In genomic region chr1:223556414-223557124, GRCh38 we compare ENCODE assay signal across 8 cellular contexts.
A peak's percentile ranks its signal among the peaks of the same experiment; 100 is the strongest.
DNase-seq lines count a peak whose midpoint lies in the region; ATAC-seq and TF ChIP-seq lines count a peak whose summit lies in the region.

No MANE protein-coding gene starts in this region.

- H3K4me1 Mint-ChIP-seq in mesothelial cell of epicardium: peaks cover 12% of the 10 kb centered on the region

- no peak overlapping the region for H3K27ac Mint-ChIP-seq in mesothelial cell of epicardium

- H3K4me3 Mint-ChIP-seq in mesothelial cell of epicardium: no peak overlapping the region

- H3K36me3 Mint-ChIP-seq in mesothelial cell of epicardium: no peaks in the 10 kb centered on the region

- peak; percentile 73 for DNase-seq in COLO829 (ENCODE audit: low spot score)
- DNase-seq in NCI-H1694 (lab: John Stamatoyannopoulos, UW): peak; percentile 15
- DNase-seq in amniotic epithelial cell (ENCODE audit: low read depth): peak; percentile 8
- no peak for DNase-seq in mesothelial cell of epicardium (ENCODE audit: low spot score in 2 of 2, unreplicated experiment in 2 of 2)
- no peak for DNase-seq in coronary artery (ENCODE audit: low spot score)
- no peak for DNase-seq in hypothalamus (lab: John Stamatoyannopoulos, UW)

- no peak overlapping the region for H3K27ac ChIP-seq in coronary artery

- no peaks in the 10 kb centered on the region for H3K9me3 Mint-ChIP-seq in mesothelial cell of epicardium

- H3K4me3 ChIP-seq in coronary artery: no peak overlapping the region

- ATAC-seq in GM18519 (IDR thresholded peaks at IDR 0.05; ENCODE audit: low FRiP score, unreplicated experiment) (peak; percentile 71), HG02870 (IDR thresholded peaks at IDR 0.05; ENCODE audit: unreplicated experiment) (peak; percentile 95)

- H3K27me3 Mint-ChIP-seq in mesothelial cell of epicardium (ENCODE audit: low read depth): peaks cover 4% of the 10 kb centered on the region

- TF ChIP-seq CTCF in mesothelial cell of epicardium (IDR thresholded peaks at IDR 0.05; ENCODE audit: unreplicated experiment): peak; percentile 25
- TF ChIP-seq CTCF in coronary artery (IDR thresholded peaks at IDR 0.05): no peak

Comparison
In these comparisons a context has a peak if more than half of its experiments do, and no peak if none do; other contexts are left out.
1. DNase-seq: peak in COLO829 (single experiment), NCI-H1694 (single experiment) and amniotic epithelial cell (single experiment); none in mesothelial cell of epicardium (0 of 2), coronary artery (single experiment) and hypothalamus (0 of 51).